ENCODE assay signal across 16 cellular contexts in genomic region chr12:64009321-64010068, GRCh38.
A peak's percentile ranks its signal among the peaks of the same experiment; 100 is the strongest.
DNase-seq lines count a peak whose midpoint lies in the region; ATAC-seq lines count a peak whose summit lies in the region.
"Had no signal": no experiment of that assay in that cellular context is flagged by ENCODE, and none has a peak within 500 bp of the region (broad histone marks: within the 10 kb centered on the region; RNA-seq: fewer than 3 reads in every experiment).

No MANE protein-coding gene starts in this region.

- no peaks in the 10 kb centered on the region for H3K9me2 ChIP-seq in GM23248 (ENCODE audit: insufficient read depth)

- H3K4me1 ChIP-seq in GM23248 (ENCODE audit: insufficient read depth) = peaks cover 67% of the 10 kb centered on the region
- H3K4me1 ChIP-seq: lower lobe of right lung had no signal

- H2AFZ ChIP-seq in GM23248 = no peak overlapping the region

- in situ Hi-C loops in GM23248 (cut with MboI) = no loop called here

- H3K27me3 ChIP-seq in GM23248 (replicated peaks; ENCODE audit: insufficient read depth) = no peaks in the 10 kb centered on the region
- H3K27me3 ChIP-seq: gastroesophageal sphincter, upper lobe of left lung had no signal

- H3K4me2 ChIP-seq in GM23248 (ENCODE audit: unreplicated experiment) = no peak overlapping the region

- 98 to 99% methylated on average over 4 of the region's 4 CpGs for WGBS in GM23248 (ENCODE audit: low coverage in 1 of 2, low lambda C conversion rate in 2 of 2, missing lambda C conversion rate in 2 of 2), 2 experiments

- peaks cover 78% of the 10 kb centered on the region for H3K79me2 ChIP-seq in GM23248 (ENCODE audit: insufficient read depth)

- no peaks in the 10 kb centered on the region for H4K20me1 ChIP-seq in GM23248 (ENCODE audit: insufficient read depth)

- H3F3A ChIP-seq in GM23248 (ENCODE audit: insufficient read depth) = peaks cover 67% of the 10 kb centered on the region

- DNase-seq in GM23248 (no peak), iris pigment epithelial cell (ENCODE audit: low read depth) (peak; percentile 32), activated gamma-delta T cell treated with Interleukin-2 at 50 U/mL for 16 hours (no peak), NCI-H748 (lab: John Stamatoyannopoulos, UW; ENCODE audit: unreplicated experiment) (no peak), midbrain (lab: John Stamatoyannopoulos, UW) (no peak)
- DNase-seq: activated CD4-positive, CD25-positive, alpha-beta regulatory T cell treated with anti-CD3 and anti-CD28 coated beads, Interleukin-2, amount 50 U/mL, for 72 hours; activated effector memory CD4-positive, alpha-beta T cell treated with Interleukin-2 at 50 U/mL for 16 hours; CD4-positive, alpha-beta T cell; lower lobe of right lung; NCI-H2029; upper lobe of left lung had no signal

- H3K9ac ChIP-seq in GM23248 = no peak overlapping the region

- peak; percentile 75 for ATAC-seq in GM18907 (IDR thresholded peaks at IDR 0.05; ENCODE audit: unreplicated experiment)
- ATAC-seq in HG03159 (IDR thresholded peaks at IDR 0.05; ENCODE audit: unreplicated experiment) = peak; percentile 57
- ATAC-seq in GM21526 (IDR thresholded peaks at IDR 0.05; ENCODE audit: low FRiP score, unreplicated experiment) = no peak
- ATAC-seq: lower lobe of right lung had no signal

- H3K36me3 ChIP-seq in GM23248 (ENCODE audit: low read depth) = no peaks in the 10 kb centered on the region
- H3K36me3 ChIP-seq: gastroesophageal sphincter, lower lobe of right lung, upper lobe of left lung had no signal

- H3K9me3 ChIP-seq in GM23248 (ENCODE audit: low read depth) = no peaks in the 10 kb centered on the region
- H3K9me3 ChIP-seq: gastroesophageal sphincter, lower lobe of right lung, upper lobe of left lung had no signal

- H3K27ac ChIP-seq in GM23248 = peak overlapping the region; percentile 85
- H3K27ac ChIP-seq: lower lobe of right lung, RWPE1, upper lobe of left lung had no signal

- H3K4me3 ChIP-seq in GM23248 = no peak overlapping the region
- H3K4me3 ChIP-seq: gastroesophageal sphincter, lower lobe of right lung, upper lobe of left lung had no signal
